ENCODE assay signal across 8 cellular contexts in the genomic region with DNA sequence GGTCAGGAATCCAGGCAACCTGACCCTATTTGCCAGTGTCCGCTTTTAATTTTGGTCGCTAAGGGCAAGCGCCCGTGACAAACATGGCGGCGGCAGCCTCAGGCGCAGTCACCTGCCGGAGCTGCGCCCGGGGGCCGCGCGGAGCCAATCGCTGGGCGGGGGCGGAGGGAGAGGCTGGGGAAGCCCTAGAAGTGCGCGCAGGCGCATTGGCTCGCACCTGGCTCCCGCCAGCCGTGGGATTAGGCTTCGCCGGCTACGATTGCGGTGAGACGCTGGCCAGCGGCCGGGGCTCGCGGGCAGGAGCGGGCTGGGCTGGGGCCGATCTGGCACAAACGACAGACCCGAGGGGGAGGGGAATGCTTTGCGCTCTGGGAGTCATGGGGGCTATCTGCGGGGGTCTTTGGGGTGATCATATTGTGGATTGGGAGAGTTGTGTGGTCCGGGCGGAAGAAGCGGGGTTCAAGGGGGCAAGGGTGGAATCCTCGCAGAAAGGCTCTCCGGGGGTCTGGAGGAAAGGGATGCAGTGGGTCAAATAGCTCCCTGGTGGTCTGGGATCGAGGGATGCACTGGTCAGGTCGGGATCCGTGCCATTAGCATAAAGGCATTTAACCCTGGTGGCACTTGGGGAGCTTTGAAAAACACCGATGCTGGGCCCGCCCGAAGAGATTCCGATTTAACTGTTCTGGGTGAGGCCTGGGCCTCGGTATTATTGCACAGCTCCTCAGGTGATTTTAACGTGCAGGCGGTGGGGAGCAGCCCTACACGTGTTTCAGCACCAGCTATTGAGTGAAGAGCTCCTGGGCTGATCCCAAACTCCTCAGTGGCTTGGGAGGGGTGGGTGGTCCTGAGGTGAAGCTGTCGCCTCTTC. TPM values are rescaled to one million over a fixed set of nuclear protein-coding genes. Genes with fewer than 3 reads are reported as not detected.
DNase-seq lines count a peak whose midpoint lies in the region; ATAC-seq, FAIRE-seq and TF ChIP-seq lines count a peak whose summit lies in the region.

No MANE protein-coding gene starts in this region.

- no peak for TF ChIP-seq CTCF in A673 (conservative IDR thresholded peaks at IDR 0.05; ENCODE audit: low read depth, low read length)
- no peak for TF ChIP-seq CTCF in keratinocyte (optimal IDR thresholded peaks at IDR 0.05 in 1 of 3, IDR thresholded peaks at IDR 0.05 in 1 of 3, conservative IDR thresholded peaks at IDR 0.05 in 1 of 3; ENCODE audit: extremely low read depth in 1 of 3, insufficient read depth in 2 of 3, low read length in 3 of 3)

- peak overlapping the region; percentile 52 for H3K9ac ChIP-seq in keratinocyte (ENCODE audit: control insufficient read depth, extremely low read depth, insufficient read depth, low read length)

- no peaks in the 10 kb centered on the region for H3K27me3 ChIP-seq in A673 (replicated peaks; ENCODE audit: insufficient read depth, low read depth, low read length, poor library complexity)
- H3K27me3 ChIP-seq in keratinocyte (ENCODE audit: control insufficient read depth, extremely low read depth, insufficient read depth, low read length), result no peaks in the 10 kb centered on the region

- TSS peak; percentile 27 for BruUV-seq in A673 (replicated peaks; lab: Mats Ljungman, UMichigan)

- intact Hi-C loops in A673 (cut with micrococcal nuclease; ENCODE audit: unreplicated experiment), result no loop called here

- CTCF ChIA-PET in A673 (lab: Charles Lee), result interaction anchor here (0.5 to 1.2 kb wide), 2 partner anchors 43 to 122 kb away, joined by 3 read pairs; a partner anchor contains a TSS

- H3K4me3 ChIP-seq in A673 (ENCODE audit: low read depth, low read length, poor library complexity, severe bottlenecking), result peak overlapping the region; percentile 52
- H3K4me3 ChIP-seq in keratinocyte (ENCODE audit: control insufficient read depth in 2 of 3, extremely low read depth in 1 of 3, insufficient read depth in 2 of 3, low read depth in 1 of 3, low read length in 3 of 3), result peak overlapping the region; percentile 44 to 68 (median 67)

- H3K79me2 ChIP-seq in keratinocyte (ENCODE audit: control insufficient read depth, insufficient read depth, low read length), result no peaks in the 10 kb centered on the region

- dilution Hi-C loops in keratinocyte (cut with MboI; ENCODE audit: extremely low pct_ligation_motif_present, low sequenced_read_pairs), result no loop called here

- DNase-seq in A673 (ENCODE audit: low spot score) (peak; percentile 94), NCI-H2227 (lab: John Stamatoyannopoulos, UW; ENCODE audit: unreplicated experiment) (peak; percentile 94), keratinocyte (ENCODE audit: low read depth, low spot score) (peak; percentile 44)
- peak; percentile 78 for DNase-seq in activated CD4-positive, CD25-positive, alpha-beta regulatory T cell treated with anti-CD3 and anti-CD28 coated beads, Interleukin-2, amount 50 U/mL, for 16 hours (ENCODE audit: low read depth, low spot score)
- peak; percentile 90 for DNase-seq in central memory CD4-positive, alpha-beta T cell
- DNase-seq in stimulated activated CD4-positive, alpha-beta T cell treated with anti-CD3 and anti-CD28 coated beads, Interleukin-15, amount 100 ng/mL, for 24 hours, result peak; percentile 97

- H3K4me1 ChIP-seq in A673 (ENCODE audit: insufficient read depth, low read length, poor library complexity, severe bottlenecking), result peaks cover 6% of the 10 kb centered on the region
- H3K4me1 ChIP-seq in keratinocyte (ENCODE audit: control insufficient read depth, extremely low read depth, insufficient read depth, low read length), result peaks cover 23% of the 10 kb centered on the region

- peak overlapping the region; percentile 45 for H3K27ac ChIP-seq in A673 (ENCODE audit: low read depth, low read length, poor library complexity, severe bottlenecking)
- H3K27ac ChIP-seq in keratinocyte (ENCODE audit: control insufficient read depth, insufficient read depth, low read length), result no peak overlapping the region

- peaks cover 3% of the 10 kb centered on the region for H3K9me1 ChIP-seq in keratinocyte (ENCODE audit: control insufficient read depth, extremely low read depth, insufficient read depth, low read length)

- H3K9me3 ChIP-seq in A673 (ENCODE audit: low read depth, low read length, poor library complexity, severe bottlenecking) (no peaks in the 10 kb centered on the region), keratinocyte (ENCODE audit: control insufficient read depth, low read depth, low read length) (no peaks in the 10 kb centered on the region)

- no peaks in the 10 kb centered on the region for H4K20me1 ChIP-seq in keratinocyte (ENCODE audit: control insufficient read depth, extremely low read depth, insufficient read depth, low read length)

- H2AFZ ChIP-seq in keratinocyte (ENCODE audit: control insufficient read depth, low read length), result peak overlapping the region; percentile 98

- ATAC-seq in GM18867 (IDR thresholded peaks at IDR 0.05; ENCODE audit: unreplicated experiment) (peak; percentile 85), HG03135 (IDR thresholded peaks at IDR 0.05; ENCODE audit: unreplicated experiment) (peak; percentile 80)

- peak overlapping the region; percentile 88 for H3K4me2 ChIP-seq in keratinocyte (ENCODE audit: control insufficient read depth, extremely low read depth, insufficient read depth, low read depth, low read length)

- H3K36me3 ChIP-seq in A673 (ENCODE audit: insufficient read depth, low read length, poor library complexity, severe bottlenecking) (no peaks in the 10 kb centered on the region), keratinocyte (ENCODE audit: control insufficient read depth in 2 of 2, extremely low read depth in 1 of 2, insufficient read depth in 2 of 2, low read length in 2 of 2) (peaks cover 0 to 3% of the 10 kb centered on the region in 2 experiments)

- no peak for FAIRE-seq in keratinocyte (lab: Jason Lieb, UNC)

- POLR2A ChIA-PET in A673 (lab: Charles Lee; ENCODE audit: low non-redundant PET), result interaction anchor here (0.6 kb wide), 3 partner anchors 8 to 82 kb away, joined by 4 to 7 read pairs (median 6); no protein-coding TSS in a partner anchor

RNA-seq across cellular contexts. Expression of a gene that starts 10.1 kb away (rescaled TPM):
- total RNA-seq in A673 (2021), result 0.42 TPM in 1 of 2 replicates, not detected in the other
- 0.60 to 0.81 TPM (median 0.63 TPM) in 3 replicates for polyA plus RNA-seq in keratinocyte
- polyA plus RNA-seq in keratinocyte (2011; ENCODE audit: low read depth), result 0.24 TPM
- 0.43 and 0.78 TPM in 2 replicates for polyA plus RNA-seq in keratinocyte (2011; cell fraction: cytosol; rRNA removed)
- polyA plus RNA-seq in keratinocyte (2011; cell fraction: nucleus; rRNA removed), result 0.27 and 0.52 TPM in 2 replicates
- polyA plus RNA-seq in keratinocyte (2012; ENCODE audit: low replicate concordance), result 0.83 and 2.1 TPM in 2 replicates
- 0.26 to 0.99 TPM (median 0.43 TPM) in 3 replicates for polyA minus RNA-seq in keratinocyte
- polyA minus RNA-seq in keratinocyte (2011; cell fraction: cytosol; rRNA and poly(A)+ RNA removed), result not detected
- polyA minus RNA-seq in keratinocyte (2011; cell fraction: nucleus; rRNA and poly(A)+ RNA removed), result 0.39 and 0.42 TPM in 2 replicates

RNA-seq across cellular contexts. Expression of a gene that starts 29.0 kb away (rescaled TPM):
- 63.7 and 72.1 TPM in 2 replicates for total RNA-seq in A673 (2021)
- polyA plus RNA-seq in keratinocyte, result 35.8 to 77.3 TPM (median 46.6 TPM) in 3 replicates
- 12.7 TPM for polyA plus RNA-seq in keratinocyte (2011; ENCODE audit: low read depth)
- polyA plus RNA-seq in keratinocyte (2011; cell fraction: cytosol; rRNA removed), result 43.1 and 74.9 TPM in 2 replicates
- 57.2 and 68.1 TPM in 2 replicates for polyA plus RNA-seq in keratinocyte (2011; cell fraction: nucleus; rRNA removed)
- 30.2 and 63.8 TPM in 2 replicates for polyA plus RNA-seq in keratinocyte (2012; ENCODE audit: low replicate concordance)
- polyA minus RNA-seq in keratinocyte, result 30.5 to 34.5 TPM (median 33.6 TPM) in 3 replicates
- 55.1 TPM for polyA minus RNA-seq in keratinocyte (2011; cell fraction: cytosol; rRNA and poly(A)+ RNA removed)
- 10.6 and 15.3 TPM in 2 replicates for polyA minus RNA-seq in keratinocyte (2011; cell fraction: nucleus; rRNA and poly(A)+ RNA removed)

RNA-seq across cellular contexts. Expression of a gene that starts 40.8 kb away (rescaled TPM):
- total RNA-seq in A673 (2021), result 8.9 and 11.6 TPM in 2 replicates
- 3.1 to 4.9 TPM (median 3.5 TPM) in 3 replicates for polyA plus RNA-seq in keratinocyte
- 1.6 TPM for polyA plus RNA-seq in keratinocyte (2011; ENCODE audit: low read depth)
- polyA plus RNA-seq in keratinocyte (2011; cell fraction: cytosol; rRNA removed), result 1.5 and 7.8 TPM in 2 replicates
- polyA plus RNA-seq in keratinocyte (2011; cell fraction: nucleus; rRNA removed), result 4.3 and 7.1 TPM in 2 replicates
- polyA plus RNA-seq in keratinocyte (2012; ENCODE audit: low replicate concordance), result 4.7 and 5.6 TPM in 2 replicates
- 0.33 to 0.74 TPM (median 0.66 TPM) in 3 replicates for polyA minus RNA-seq in keratinocyte
- 8.4 TPM for polyA minus RNA-seq in keratinocyte (2011; cell fraction: cytosol; rRNA and poly(A)+ RNA removed)
- 2.8 and 3.0 TPM in 2 replicates for polyA minus RNA-seq in keratinocyte (2011; cell fraction: nucleus; rRNA and poly(A)+ RNA removed)

RNA-seq across cellular contexts. Expression of a gene that starts 41.1 kb away (rescaled TPM):
- 128 and 130 TPM in 2 replicates for total RNA-seq in A673 (2021)
- 160 to 229 TPM (median 162 TPM) in 3 replicates for polyA plus RNA-seq in keratinocyte
- polyA plus RNA-seq in keratinocyte (2011; ENCODE audit: low read depth), result 21.8 TPM
- polyA plus RNA-seq in keratinocyte (2011; cell fraction: cytosol; rRNA removed), result 138 and 153 TPM in 2 replicates
- 160 and 173 TPM in 2 replicates for polyA plus RNA-seq in keratinocyte (2011; cell fraction: nucleus; rRNA removed)
- polyA plus RNA-seq in keratinocyte (2012; ENCODE audit: low replicate concordance), result 64.3 and 139 TPM in 2 replicates
- polyA minus RNA-seq in keratinocyte, result 163 to 238 TPM (median 196 TPM) in 3 replicates
- 128 TPM for polyA minus RNA-seq in keratinocyte (2011; cell fraction: cytosol; rRNA and poly(A)+ RNA removed)
- polyA minus RNA-seq in keratinocyte (2011; cell fraction: nucleus; rRNA and poly(A)+ RNA removed), result 79.6 and 122 TPM in 2 replicates

RNA-seq across cellular contexts. Expression of a gene that starts 42.4 kb away (rescaled TPM):
- 20.5 and 23.3 TPM in 2 replicates for total RNA-seq in A673 (2021)
- 3.7 to 6.8 TPM (median 4.8 TPM) in 3 replicates for polyA plus RNA-seq in keratinocyte
- 2.8 TPM for polyA plus RNA-seq in keratinocyte (2011; ENCODE audit: low read depth)
- polyA plus RNA-seq in keratinocyte (2011; cell fraction: cytosol; rRNA removed), result 4.0 and 4.7 TPM in 2 replicates
- polyA plus RNA-seq in keratinocyte (2011; cell fraction: nucleus; rRNA removed), result 11.6 and 15.0 TPM in 2 replicates
- 4.9 and 7.8 TPM in 2 replicates for polyA plus RNA-seq in keratinocyte (2012; ENCODE audit: low replicate concordance)
- 8.8 to 17.2 TPM (median 11.0 TPM) in 3 replicates for polyA minus RNA-seq in keratinocyte
- 7.5 TPM for polyA minus RNA-seq in keratinocyte (2011; cell fraction: cytosol; rRNA and poly(A)+ RNA removed)
- polyA minus RNA-seq in keratinocyte (2011; cell fraction: nucleus; rRNA and poly(A)+ RNA removed), result 9.6 and 14.9 TPM in 2 replicates

Comparison
In these comparisons a context has a peak if more than half of its experiments do, and no peak if none do; other contexts are left out.
1. DNase-seq: peak in every context shown above with its lines; median percentile 97 in stimulated activated CD4-positive, alpha-beta T cell treated with anti-CD3 and anti-CD28 coated beads, Interleukin-15, amount 100 ng/mL, for 24 hours; 94 in A673; 94 in NCI-H2227; 90 in central memory CD4-positive, alpha-beta T cell; 78 in activated CD4-positive, CD25-positive, alpha-beta regulatory T cell treated with anti-CD3 and anti-CD28 coated beads, Interleukin-2, amount 50 U/mL, for 16 hours; 44 in keratinocyte.